Comparison of ENCODE assay signal across 16 cellular contexts in genomic region chr11:75534291-75535038, GRCh38. TPM values are rescaled to one million over a fixed set of nuclear protein-coding genes. Genes with fewer than 3 reads are reported as not detected.
A peak's percentile ranks its signal among the peaks of the same experiment; 100 is the strongest.
DNase-seq lines count a peak whose midpoint lies in the region; ATAC-seq, FAIRE-seq and TF ChIP-seq lines count a peak whose summit lies in the region.
"Had no signal": no experiment of that assay in that cellular context is flagged by ENCODE, and none has a peak within 500 bp of the region (broad histone marks: within the 10 kb centered on the region; RNA-seq: fewer than 3 reads in every experiment).

No MANE protein-coding gene starts in this region.

- no peak for TF ChIP-seq RAD21 in A549 (conservative IDR thresholded peaks at IDR 0.05 in 1 of 2, IDR thresholded peaks at IDR 0.05 in 1 of 2)

- H3K4me1 ChIP-seq in A549: peaks cover 30% of the 10 kb centered on the region

- H3K4me1 Mint-ChIP-seq in T-cell: peaks cover 34 to 60% (median 37%) of the 10 kb centered on the region in 3 donors

- in situ Hi-C loops in KBM-7 (cut with MboI; ENCODE audit: low pct_unique_long_range_greater_than_20kb, low sequenced_read_pairs): no loop called here

- no peaks in the 10 kb centered on the region for H3K9me3 Mint-ChIP-seq in T-cell
- H3K9me3 Mint-ChIP-seq: activated naive CD4-positive, alpha-beta T cell treated with anti-CD3 and anti-CD28 coated beads for 36 hours; brain; endodermal cell had no signal

- H3K4me2 ChIP-seq in A549: peak overlapping the region; percentile 57

- peak overlapping the region; percentile 14 to 50 for H3K27ac Mint-ChIP-seq in T-cell
- H3K27ac Mint-ChIP-seq: activated naive CD4-positive, alpha-beta T cell treated with anti-CD3 and anti-CD28 coated beads for 36 hours; endodermal cell had no signal

- H3K27ac ChIP-seq in A549: peak overlapping the region; percentile 14 to 15; a peak in 3 of 6 replicates

- no peak for TF ChIP-seq POLR2A in A549 (IDR thresholded peaks at IDR 0.05; ENCODE audit: low read length)

- FAIRE-seq in A549 (lab: Jason Lieb, UNC): no peak
- FAIRE-seq: GM12892, RCC 7860 had no signal

- TF ChIP-seq CTCF in A549 (IDR thresholded peaks at IDR 0.05): no peak

- TF ChIP-seq EP300 in A549 (IDR thresholded peaks at IDR 0.05): no peak

- H3K4me3 Mint-ChIP-seq in T-cell: no peak overlapping the region
- H3K4me3 Mint-ChIP-seq: activated naive CD4-positive, alpha-beta T cell treated with anti-CD3 and anti-CD28 coated beads for 36 hours; endodermal cell had no signal

- POLR2A ChIA-PET in A549 (lab: Yijun Ruan, JAX): no interaction called here
- POLR2A ChIA-PET in T-cell (lab: Charles Lee): interaction anchor here in 1 of 2 donors (0.6 kb wide), 1 partner anchor 35 kb away, joined by 3 read pairs; no protein-coding TSS in a partner anchor

- H3K4me3 ChIP-seq in A549: no peak overlapping the region

- ATAC-seq in A549 (peak in 1 of 2 experiments; percentile 25; a peak in 2 of 6 replicates), T-cell (replicated peaks in 1 of 4) (no peak), HG02678 (IDR thresholded peaks at IDR 0.05; ENCODE audit: unreplicated experiment) (no peak)

- H3K36me3 Mint-ChIP-seq in T-cell: no peaks in the 10 kb centered on the region
- H3K36me3 Mint-ChIP-seq: brain had no signal

- CTCF ChIA-PET in A549 (lab: Yijun Ruan, JAX): interaction anchor here (0.8 to 17.4 kb wide), 10 partner anchors 9 to 254 kb away, joined by 3 to 432 read pairs (median 10); no protein-coding TSS in a partner anchor
- CTCF ChIA-PET in T-cell (lab: Charles Lee): interaction anchor here (0.6 to 6.8 kb wide), 5 partner anchors 74 to 957 kb away, joined by 3 to 64 read pairs (median 5); no protein-coding TSS in a partner anchor

- H3K27me3 Mint-ChIP-seq in T-cell: peaks cover 0 to 10% of the 10 kb centered on the region in 2 donors

- peak in 1 of 2 experiments; percentile 63 for DNase-seq in A549 (ENCODE audit: low read depth in 1 of 2, low spot score in 1 of 2)
- DNase-seq in DMS153 treated with DMSO at 0.1 percent for 48 hours (lab: John Stamatoyannopoulos, UW; ENCODE audit: unreplicated experiment): peak; percentile 60
- no peak for DNase-seq in T-cell
- DNase-seq in inferior parietal cortex (ENCODE audit: extremely low spot score): peak; percentile 35
- no peak for DNase-seq in midbrain (lab: John Stamatoyannopoulos, UW)
- no peak for DNase-seq in KBM-7
- DNase-seq in DMS114 treated with DMSO at 0.1 percent for 48 hours (lab: John Stamatoyannopoulos, UW; ENCODE audit: unreplicated experiment): no peak
- DNase-seq: activated naive CD4-positive, alpha-beta T cell treated with anti-CD3 and anti-CD28 coated beads for 36 hours; endodermal cell; kidney glomerular epithelial cell; NCI-H1417 treated with DMSO at 0.1 percent for 48 hours; NCI-H446 had no signal

- 42% methylated on average over 14 of the region's 14 CpGs for WGBS in A549 (ENCODE audit: missing lambda C conversion rate)

- H3K9me3 ChIP-seq in A549: no peaks in the 10 kb centered on the region

TF ChIP-seq in A549, 52 proteins besides CTCF, POLR2A, EP300 and RAD21:
- peak; percentile 94 for TF ChIP-seq MAFK (IDR thresholded peaks at IDR 0.05; ENCODE audit: partially characterized antibody)
- TF ChIP-seq, protein P1, sequence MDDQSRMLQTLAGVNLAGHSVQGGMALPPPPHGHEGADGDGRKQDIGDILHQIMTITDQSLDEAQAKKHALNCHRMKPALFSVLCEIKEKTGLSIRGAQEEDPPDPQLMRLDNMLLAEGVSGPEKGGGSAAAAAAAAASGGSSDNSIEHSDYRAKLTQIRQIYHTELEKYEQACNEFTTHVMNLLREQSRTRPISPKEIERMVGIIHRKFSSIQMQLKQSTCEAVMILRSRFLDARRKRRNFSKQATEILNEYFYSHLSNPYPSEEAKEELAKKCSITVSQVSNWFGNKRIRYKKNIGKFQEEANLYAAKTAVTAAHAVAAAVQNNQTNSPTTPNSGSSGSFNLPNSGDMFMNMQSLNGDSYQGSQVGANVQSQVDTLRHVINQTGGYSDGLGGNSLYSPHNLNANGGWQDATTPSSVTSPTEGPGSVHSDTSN (IDR thresholded peaks at IDR 0.05): no peak

RNA-seq across cellular contexts. Expression of gene GDPD5, which starts 8.7 kb away (rescaled TPM):
- 3.9 and 4.7 TPM in 2 replicates for polyA plus RNA-seq in A549 (2011; rRNA removed)
- polyA plus RNA-seq in A549 (2012; cell fraction: cytosol; rRNA removed): 4.5 and 7.7 TPM in 2 replicates
- 27.2 and 29.2 TPM in 2 replicates for polyA plus RNA-seq in A549 (2012; cell fraction: nucleus; rRNA removed)
- polyA plus RNA-seq in A549 (2017; fragmentation: RNase III; extraction: RNeasy Plus Mini Kit Qiagen cat#74134 plus additional on column Dnase treatment): 5.8 to 7.9 TPM (median 5.9 TPM) in 3 replicates
- 8.3 and 14.5 TPM in 2 replicates for polyA minus RNA-seq in A549 (2011; rRNA and poly(A)+ RNA removed)
- total RNA-seq in T-cell: 10 to 100 TPM; 31.4 to 81.3 (median 70.9) TPM

RNA-seq across cellular contexts. Expression of gene SERPINH1, which starts 27.6 kb away (rescaled TPM):
- 70.7 and 79.3 TPM in 2 replicates for polyA plus RNA-seq in A549 (2011; rRNA removed)
- 113 and 144 TPM in 2 replicates for polyA plus RNA-seq in A549 (2012; cell fraction: cytosol; rRNA removed)
- polyA plus RNA-seq in A549 (2012; cell fraction: nucleus; rRNA removed): 212 and 377 TPM in 2 replicates
- polyA plus RNA-seq in A549 (2017; fragmentation: RNase III; extraction: RNeasy Plus Mini Kit Qiagen cat#74134 plus additional on column Dnase treatment): 151 to 162 TPM (median 151 TPM) in 3 replicates
- 48.4 and 51.1 TPM in 2 replicates for polyA minus RNA-seq in A549 (2011; rRNA and poly(A)+ RNA removed)
- total RNA-seq in T-cell: 10 to 100 TPM in 3 of 5 donors, 1 to 10 TPM in 2; 5.2 to 16.4 (median 13.9) TPM

Comparison
In these comparisons a context has a peak if more than half of its experiments do, and no peak if none do; other contexts are left out.
1. DNase-seq: peak in DMS153 treated with DMSO at 0.1 percent for 48 hours (single experiment) and inferior parietal cortex (single experiment); none in T-cell (0 of 34), midbrain (single experiment), KBM-7 (single experiment) and DMS114 treated with DMSO at 0.1 percent for 48 hours (single experiment).